ENCODE assay signal across 8 cellular contexts in the genomic region with DNA sequence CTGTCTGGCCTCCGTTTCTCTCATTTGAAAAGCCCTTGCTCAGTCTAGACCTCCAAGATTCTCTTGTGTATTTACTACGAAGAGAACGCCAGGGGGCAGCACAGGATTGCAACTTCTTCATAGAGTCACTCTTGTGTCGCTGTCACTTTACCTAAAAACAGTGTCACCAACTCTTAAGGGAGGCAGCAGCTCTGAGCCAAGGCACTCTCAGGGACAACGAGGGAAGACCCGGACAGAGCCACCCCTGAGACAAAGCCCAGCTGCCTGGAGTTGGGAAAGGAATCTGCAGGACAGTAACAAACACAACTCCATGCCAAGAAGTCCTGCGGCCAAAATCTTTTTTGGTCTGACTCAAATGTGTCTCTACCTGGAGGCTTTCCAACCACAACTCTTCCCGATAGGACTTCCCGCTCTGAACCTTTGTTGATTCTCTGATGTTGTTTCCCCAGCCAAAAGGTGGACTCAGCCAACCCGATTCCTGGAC. TPM values are rescaled to one million over a fixed set of nuclear protein-coding genes. Genes with fewer than 3 reads are reported as not detected.
DNase-seq lines count a peak whose midpoint lies in the region; ATAC-seq and TF ChIP-seq lines count a peak whose summit lies in the region.

No MANE protein-coding gene starts in this region.

- TF ChIP-seq CTCF in Caco-2 (IDR thresholded peaks at IDR 0.05; ENCODE audit: insufficient read depth in 1 of 2, low read depth in 1 of 2, low read length in 1 of 2, severe bottlenecking in 1 of 2, unreplicated experiment in 1 of 2) (peak; percentile 88 to 92), RWPE1 (conservative IDR thresholded peaks at IDR 0.05; ENCODE audit: low read depth) (peak; percentile 80), foreskin keratinocyte (conservative IDR thresholded peaks at IDR 0.05) (peak; percentile 86), testis (IDR thresholded peaks at IDR 0.05) (peak; percentile 65 to 93 (median 92))

- H3K4me1 ChIP-seq in Caco-2 (no peaks in the 10 kb centered on the region), foreskin keratinocyte (no peaks in the 10 kb centered on the region), testis (peaks cover 36% of the 10 kb centered on the region)

- H3K4me3 ChIP-seq in Caco-2 (ENCODE audit: low read depth, low read length): no peak overlapping the region
- no peak overlapping the region for H3K4me3 ChIP-seq in testis

- H3K4me1 Mint-ChIP-seq in Caco-2 (ENCODE audit: low read depth, unreplicated experiment): no peaks in the 10 kb centered on the region
- peaks cover 11% of the 10 kb centered on the region for H3K4me1 Mint-ChIP-seq in activated T-helper 17 cell treated with anti-CD3 and anti-CD28 coated beads, Interleukin-2, amount 50 U/mL, for 72 hours

- CTCF ChIA-PET in Caco-2 (lab: Charles Lee) (interaction anchor here (0.6 to 2.3 kb wide), 15 partner anchors 9 to 1242 kb away, joined by 3 to 23 read pairs (median 5); partner anchors contain the start of genes ARF3, ENDOU, RPAP3 and SLC48A1), RWPE1 (lab: Yijun Ruan, JAX) (interaction anchor here (0.5 to 2.8 kb wide), 16 partner anchors 9 to 123 kb away, joined by 3 to 19 read pairs (median 4); partner anchors contain the start of gene RPAP3)

- H3K27me3 ChIP-seq in Caco-2 (replicated peaks; ENCODE audit: control insufficient read depth, insufficient read depth, low read length) (no peaks in the 10 kb centered on the region), foreskin keratinocyte (no peaks in the 10 kb centered on the region), testis (no peaks in the 10 kb centered on the region)

- peak overlapping the region; percentile 8; the same call in 1 of the 2 replicates for H3K27ac ChIP-seq in RWPE1
- no peak overlapping the region for H3K27ac ChIP-seq in foreskin keratinocyte
- peak overlapping the region; percentile 76 to 92 for H3K27ac ChIP-seq in testis

- TF ChIP-seq POLR2A in testis (IDR thresholded peaks at IDR 0.05): no peak

- H3K36me3 Mint-ChIP-seq in Caco-2 (ENCODE audit: insufficient read depth, unreplicated experiment): no peaks in the 10 kb centered on the region
- peaks cover 7% of the 10 kb centered on the region for H3K36me3 Mint-ChIP-seq in activated T-helper 17 cell treated with anti-CD3 and anti-CD28 coated beads, Interleukin-2, amount 50 U/mL, for 72 hours (ENCODE audit: low read depth)

- BruUV-seq in Caco-2 (replicated peaks; lab: Mats Ljungman, UMichigan): no TSS peak

- POLR2A ChIA-PET in Caco-2 (lab: Charles Lee) (interaction anchor here (0.6 kb wide), 1 partner anchor 404 kb away, joined by 3 read pairs; the partner anchor contains the start of gene PFKM), RWPE1 (lab: Yijun Ruan, JAX; ENCODE audit: low non-redundant PET) (no interaction called here)

- H3K27me3 Mint-ChIP-seq in Caco-2 (ENCODE audit: insufficient read depth, unreplicated experiment): no peaks in the 10 kb centered on the region
- no peaks in the 10 kb centered on the region for H3K27me3 Mint-ChIP-seq in activated T-helper 17 cell treated with anti-CD3 and anti-CD28 coated beads, Interleukin-2, amount 50 U/mL, for 72 hours

- H3K9me3 ChIP-seq in Caco-2 (no peaks in the 10 kb centered on the region), testis (no peaks in the 10 kb centered on the region)

- peak; percentile 82 for ATAC-seq in GM21576 (IDR thresholded peaks at IDR 0.05; ENCODE audit: unreplicated experiment)
- peak; percentile 91 for ATAC-seq in activated T-helper 17 cell treated with anti-CD3 and anti-CD28 coated beads, Interleukin-2, amount 50 U/mL, for 72 hours (replicated peaks)
- ATAC-seq in foreskin keratinocyte: peak; percentile 52

- no peaks in the 10 kb centered on the region for H3K9me3 Mint-ChIP-seq in Caco-2 (ENCODE audit: unreplicated experiment)
- H3K9me3 Mint-ChIP-seq in activated T-helper 17 cell treated with anti-CD3 and anti-CD28 coated beads, Interleukin-2, amount 50 U/mL, for 72 hours: no peaks in the 10 kb centered on the region

- no peak overlapping the region for H3K4me3 Mint-ChIP-seq in Caco-2 (ENCODE audit: unreplicated experiment)
- H3K4me3 Mint-ChIP-seq in activated T-helper 17 cell treated with anti-CD3 and anti-CD28 coated beads, Interleukin-2, amount 50 U/mL, for 72 hours: no peak overlapping the region

- intact Hi-C loops in Caco-2 (cut with micrococcal nuclease; ENCODE audit: unreplicated experiment) (loop anchor here (1.0 kb wide), 5 partner anchors 29 to 450 kb away; no protein-coding TSS in a partner anchor), testis (cut with DNase I; ENCODE audit: low total_unique reads) (loop anchor here (10.0 kb wide), 2 partner anchors 59 to 119 kb away; partner anchors contain the start of gene SLC48A1)

- 24 to 36% methylated on average over 10 of the region's 10 CpGs for whole genome bisulfite sequencing in testis, 2 donors

- no peak overlapping the region for H3K27ac Mint-ChIP-seq in Caco-2 (ENCODE audit: unreplicated experiment)
- H3K27ac Mint-ChIP-seq in activated T-helper 17 cell treated with anti-CD3 and anti-CD28 coated beads, Interleukin-2, amount 50 U/mL, for 72 hours: peak overlapping the region; percentile 10

- DNase-seq in Caco-2 (peak; percentile 79 to 81), LoVo (ENCODE audit: low spot score) (peak; percentile 91), RWPE1 (ENCODE audit: low spot score) (peak; percentile 55), foreskin keratinocyte (peak; percentile 42 to 70), occipital lobe (lab: John Stamatoyannopoulos, UW) (peak; percentile 56), testis (peak; percentile 83)

- H3K36me3 ChIP-seq in Caco-2 (ENCODE audit: control insufficient read depth, insufficient read depth, low read length) (no peaks in the 10 kb centered on the region), testis (ENCODE audit: low read depth, missing control alignments) (no peaks in the 10 kb centered on the region)

RNA-seq across cellular contexts. Expression of gene RPAP3, which starts 9.6 kb away (rescaled TPM):
- total RNA-seq in Caco-2 (2022): 58.1 and 67.7 TPM in 2 replicates
- total RNA-seq in activated T-helper 17 cell treated with anti-CD3 and anti-CD28 coated beads, Interleukin-2, amount 50 U/mL, for 72 hours: 10 to 100 TPM; 33.3 to 44.0 TPM
- 27.8 and 29.7 TPM in 2 replicates for total RNA-seq in foreskin keratinocyte
- 14.7 and 16.3 TPM in 2 replicates for polyA plus RNA-seq in foreskin keratinocyte
- total RNA-seq in occipital lobe: 24.3 TPM
- 10 to 100 TPM; 25.0 to 32.3 TPM for total RNA-seq in testis
- polyA plus RNA-seq in testis (ENCODE audit: insufficient read depth, low read depth, low replicate concordance): 12.7 TPM

RNA-seq across cellular contexts. Expression of gene ENDOU, which starts 9.9 kb away (rescaled TPM):
- 0.43 and 0.53 TPM in 2 replicates for total RNA-seq in Caco-2 (2022)
- under 1 TPM in 1 of 2 donors, not detected in 1; 0.16 TPM for total RNA-seq in activated T-helper 17 cell treated with anti-CD3 and anti-CD28 coated beads, Interleukin-2, amount 50 U/mL, for 72 hours
- 0.28 and 0.34 TPM in 2 replicates for total RNA-seq in foreskin keratinocyte
- polyA plus RNA-seq in foreskin keratinocyte: 0.14 and 0.21 TPM in 2 replicates
- not detected for total RNA-seq in occipital lobe
- under 1 TPM; 0.16 to 0.43 TPM for total RNA-seq in testis
- 0.21 TPM for polyA plus RNA-seq in testis (ENCODE audit: insufficient read depth, low read depth, low replicate concordance)

RNA-seq across cellular contexts. Expression of gene RAPGEF3, which starts 43.2 kb away (rescaled TPM):
- 1.2 and 2.3 TPM in 2 replicates for total RNA-seq in Caco-2 (2022)
- total RNA-seq in activated T-helper 17 cell treated with anti-CD3 and anti-CD28 coated beads, Interleukin-2, amount 50 U/mL, for 72 hours: 1 to 10 TPM; 1.4 to 8.4 TPM
- total RNA-seq in foreskin keratinocyte: 7.7 and 8.1 TPM in 2 replicates
- polyA plus RNA-seq in foreskin keratinocyte: 6.0 and 6.5 TPM in 2 replicates
- total RNA-seq in occipital lobe: 9.0 TPM
- 10 to 100 TPM; 24.6 to 30.2 TPM for total RNA-seq in testis
- 13.9 TPM for polyA plus RNA-seq in testis (ENCODE audit: insufficient read depth, low read depth, low replicate concordance)

RNA-seq across cellular contexts. Expression of gene SLC48A1, which starts 57.6 kb away (rescaled TPM):
- total RNA-seq in Caco-2 (2022) (34.3 and 37.5 TPM in 2 replicates), foreskin keratinocyte (14.5 and 14.9 TPM in 2 replicates), occipital lobe (11.1 TPM), testis (10 to 100 TPM; 25.5 to 32.0 TPM)
- total RNA-seq in activated T-helper 17 cell treated with anti-CD3 and anti-CD28 coated beads, Interleukin-2, amount 50 U/mL, for 72 hours: 1 to 10 TPM; 6.7 to 8.2 TPM
- polyA plus RNA-seq in foreskin keratinocyte (12.0 and 13.2 TPM in 2 replicates), testis (ENCODE audit: insufficient read depth, low read depth, low replicate concordance) (21.0 TPM)
